In the genomic region with DNA sequence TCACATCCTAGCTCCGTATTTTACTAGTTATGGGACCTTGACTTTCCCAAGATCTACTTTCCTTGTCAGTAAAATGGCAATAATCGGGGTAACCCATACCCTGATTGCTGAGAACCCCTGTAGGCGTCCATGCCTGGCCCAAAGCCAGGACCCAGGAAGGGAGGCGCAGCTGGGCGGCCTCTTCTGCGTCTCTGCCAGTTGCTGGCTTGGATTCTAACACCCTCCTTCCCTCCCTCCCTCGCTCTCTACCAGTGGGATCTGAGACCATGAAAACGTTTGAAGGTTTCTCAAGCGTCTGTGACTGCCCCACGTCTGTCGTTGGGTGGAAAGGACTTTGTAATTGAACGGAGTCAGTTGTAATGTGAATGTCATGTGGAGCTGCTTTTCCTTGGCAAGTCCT, we compare ENCODE assay signal across 27 cellular contexts.
"Had no signal": no experiment of that assay in that cellular context is flagged by ENCODE, and none has a peak within 500 bp of the region (broad histone marks: within the 10 kb centered on the region; RNA-seq: fewer than 3 reads in every experiment).

No MANE protein-coding gene starts in this region.

- ATAC-seq: mucosa of descending colon; naive thymus-derived CD8-positive, alpha-beta T cell; pancreas; sciatic nerve; stimulated activated naive B cell treated with anti-CD40 and anti-IgM and Interleukin-4, amounts not matched to agents 10 μg/mL and 1 μg/mL and 100 μg/mL, for 72 hours; stimulated activated naive CD8-positive, alpha-beta T cell treated with anti-CD3 and anti-CD28 coated beads, Interleukin-15, Interleukin-2, amounts not matched to agents 100 U/mL and 50 U/mL, for 24 hours had no signal

- H3K36me3 Mint-ChIP-seq: immature natural killer cell; naive thymus-derived CD8-positive, alpha-beta T cell had no signal

- H3K9me3 Mint-ChIP-seq: naive thymus-derived CD8-positive, alpha-beta T cell; nephron; neural crest cell; stimulated activated naive B cell treated with anti-CD40 and anti-IgM and Interleukin-4, amounts not matched to agents 10 μg/mL and 1 μg/mL and 100 μg/mL, for 72 hours had no signal

- H3K27me3 ChIP-seq: pancreas, right atrium auricular region, stomach, testis, thyroid gland, transverse colon, upper lobe of left lung, vagina had no signal

- H3K36me3 ChIP-seq: left ventricle myocardium inferior, pancreas, right atrium auricular region, stomach, thyroid gland, transverse colon, upper lobe of left lung, vagina had no signal

- H3K9me3 ChIP-seq: left ventricle myocardium inferior, mucosa of descending colon, pancreas, right atrium auricular region, stomach, testis, thyroid gland, transverse colon, upper lobe of left lung, vagina had no signal

- H3K27me3 Mint-ChIP-seq: stimulated activated naive B cell treated with anti-CD40 and anti-IgM and Interleukin-4, amounts not matched to agents 10 μg/mL and 1 μg/mL and 100 μg/mL, for 72 hours had no signal

- H3K4me3 ChIP-seq: left ventricle myocardium inferior, lung, mucosa of descending colon, pancreas, right atrium auricular region, skin epidermis, stomach, testis, thyroid gland, transverse colon, upper lobe of left lung, vagina had no signal

- H3K27ac Mint-ChIP-seq: immature natural killer cell; naive thymus-derived CD8-positive, alpha-beta T cell; nephron; stimulated activated naive B cell treated with anti-CD40 and anti-IgM and Interleukin-4, amounts not matched to agents 10 μg/mL and 1 μg/mL and 100 μg/mL, for 72 hours had no signal

- H3K4me3 Mint-ChIP-seq: immature natural killer cell; naive thymus-derived CD8-positive, alpha-beta T cell; nephron; neural crest cell; stimulated activated naive B cell treated with anti-CD40 and anti-IgM and Interleukin-4, amounts not matched to agents 10 μg/mL and 1 μg/mL and 100 μg/mL, for 72 hours had no signal

- H3K4me1 ChIP-seq: pancreas, testis, transverse colon had no signal

- H3K27ac ChIP-seq: left ventricle myocardium inferior, pancreas, right atrium auricular region, stomach, testis, thyroid gland, transverse colon, vagina had no signal

- DNase-seq: hippocampal formation; immature natural killer cell; kidney; left ventricle myocardium inferior; midbrain; mucosa of descending colon; naive thymus-derived CD8-positive, alpha-beta T cell; nucleus accumbens; pancreas; stimulated activated CD4-positive, alpha-beta T cell treated with anti-CD3 and anti-CD28 coated beads, Interleukin-12 subunit alpha, Interleukin-12 subunit beta, amount 100 ng/mL, for 4 hours; stimulated activated CD4-positive, alpha-beta T cell treated with anti-CD3 and anti-CD28 coated beads, Interleukin-15, amount 100 ng/mL, for 24 hours; stimulated activated CD4-positive, alpha-beta T cell treated with anti-CD3 and anti-CD28 coated beads, Interleukin-2, amount 100 ng/mL, for 24 hours; stimulated activated CD4-positive, alpha-beta T cell treated with anti-CD3 and anti-CD28 coated beads, Interleukin-4, amount 100 ng/mL, for 1 hour; stimulated activated naive B cell treated with anti-CD40 and anti-IgM and Interleukin-4, amounts not matched to agents 10 μg/mL and 1 μg/mL and 100 μg/mL, for 72 hours; stimulated activated naive CD8-positive, alpha-beta T cell treated with anti-CD3 and anti-CD28 coated beads, Interleukin-15, Interleukin-2, amounts not matched to agents 100 U/mL and 50 U/mL, for 24 hours; stomach; testis; thyroid gland; transverse colon; upper lobe of left lung had no signal
